1 cellular context compared by ENCODE assay signal in the genomic region with DNA sequence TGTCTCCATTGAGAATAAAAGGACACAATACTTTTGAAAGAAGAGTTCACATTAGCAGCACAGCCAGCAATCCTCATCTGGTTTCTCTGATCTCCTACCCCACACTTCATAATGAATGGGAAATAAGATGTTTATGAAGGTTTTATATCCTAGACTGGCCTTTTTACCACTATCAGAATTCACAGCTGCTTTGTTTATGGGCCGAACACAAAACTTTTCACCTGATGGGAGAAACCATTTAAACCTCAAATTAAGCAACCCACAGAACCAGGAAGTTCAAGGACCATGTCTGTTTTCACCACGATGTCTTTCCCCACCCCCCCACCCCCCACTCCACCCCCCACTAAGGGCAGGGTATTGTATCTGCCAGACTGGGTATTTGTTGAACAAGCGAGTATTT.
A peak's percentile ranks its signal among the peaks of the same experiment; 100 is the strongest.
TF ChIP-seq lines count a peak whose summit lies in the region.

No MANE protein-coding gene starts in this region.

TF ChIP-seq in HepG2, 621 proteins besides CTCF, POLR2A, EP300 and RAD21:
- TF ChIP-seq ARNT2 (CRISPR knock-in tag; IDR thresholded peaks at IDR 0.05; ENCODE audit: low read depth): no peak
- no peak for TF ChIP-seq NBN (conservative IDR thresholded peaks at IDR 0.05)
- TF ChIP-seq KAT7 (CRISPR knock-in tag; IDR thresholded peaks at IDR 0.05; ENCODE audit: borderline replicate concordance): no peak
- no peak for TF ChIP-seq ZSCAN29 (CRISPR knock-in tag; conservative IDR thresholded peaks at IDR 0.05)
- TF ChIP-seq HNRNPK (IDR thresholded peaks at IDR 0.05; ENCODE audit: low read depth, low read length, poor library complexity, severe bottlenecking): peak; percentile 82
- TF ChIP-seq TFDP2 (CRISPR knock-in tag; IDR thresholded peaks at IDR 0.05): no peak
- TF ChIP-seq SP1 (IDR thresholded peaks at IDR 0.05): no peak
- no peak for TF ChIP-seq SP1 (CRISPR knock-in tag; IDR thresholded peaks at IDR 0.05)
- no peak for TF ChIP-seq ZNF407 (CRISPR knock-in tag; IDR thresholded peaks at IDR 0.05; ENCODE audit: not compliant biosample characterization)
- TF ChIP-seq NFATC3 (CRISPR knock-in tag; IDR thresholded peaks at IDR 0.05): no peak
- no peak for TF ChIP-seq SNAI1 (CRISPR knock-in tag; IDR thresholded peaks at IDR 0.05; ENCODE audit: borderline replicate concordance)
- peak; percentile 57; the same call in 1 of the 2 replicates for TF ChIP-seq POLR2G (IDR thresholded peaks at IDR 0.05; ENCODE audit: low read depth, low read length)
- TF ChIP-seq KDM1A (CRISPR knock-in tag; IDR thresholded peaks at IDR 0.05): no peak
